ENCODE assay signal across 16 cellular contexts in the genomic region with DNA sequence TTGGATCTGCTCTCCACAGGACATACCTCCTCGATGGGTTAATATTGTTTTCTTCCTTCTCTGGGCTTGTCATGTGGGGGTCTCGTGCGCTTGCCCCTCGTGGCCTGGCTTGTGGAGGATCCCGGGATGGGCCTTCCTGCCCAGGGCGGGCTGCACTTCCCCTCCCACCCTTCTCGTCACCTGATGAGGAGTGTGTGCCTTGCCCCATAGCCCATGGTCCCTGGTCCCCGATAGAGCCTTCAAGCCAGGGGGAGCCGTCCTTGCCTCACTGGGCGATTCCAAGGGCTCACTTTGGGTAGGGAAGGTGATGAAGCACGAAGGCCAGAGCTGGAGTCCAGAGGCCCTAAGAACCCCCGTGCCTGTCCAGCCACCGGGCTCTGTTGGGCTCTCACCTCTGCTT. TPM values are rescaled to one million over a fixed set of nuclear protein-coding genes. Genes with fewer than 3 reads are reported as not detected.
DNase-seq lines count a peak whose midpoint lies in the region; ATAC-seq and TF ChIP-seq lines count a peak whose summit lies in the region.
"Had no signal": no experiment of that assay in that cellular context is flagged by ENCODE, and none has a peak within 500 bp of the region (broad histone marks: within the 10 kb centered on the region; RNA-seq: fewer than 3 reads in every experiment).

No MANE protein-coding gene starts in this region.

- no peak for TF ChIP-seq POLR2A in gastroesophageal sphincter (IDR thresholded peaks at IDR 0.05)

- H3K9me3 ChIP-seq in gastroesophageal sphincter = no peaks in the 10 kb centered on the region

- TF ChIP-seq CTCF in gastroesophageal sphincter (IDR thresholded peaks at IDR 0.05) = no peak

- peak overlapping the region in 3 of 4 donors; percentile 64 to 76 (median 73) for H3K27ac ChIP-seq in gastroesophageal sphincter
- H3K27ac ChIP-seq in substantia nigra (ENCODE audit: low read depth, low read length, poor library complexity, severe bottlenecking) = no peak overlapping the region

- intact Hi-C loops in Right ventricle myocardium inferior (cut with DNase I) = no loop called here
- intact Hi-C loops in cardiac septum (cut with DNase I) = no loop called here
- intact Hi-C loops in posterior vena cava (cut with DNase I) = no loop called here

- H3K36me3 ChIP-seq in gastroesophageal sphincter = peaks cover 0 to 100% of the 10 kb centered on the region in 2 donors

- H3K4me1 ChIP-seq in gastroesophageal sphincter = peaks cover 0 to 28% (median 10%) of the 10 kb centered on the region in 3 donors

- ATAC-seq in Right ventricle myocardium inferior (peak; percentile 1), gastroesophageal sphincter (no peak), GM19035 (IDR thresholded peaks at IDR 0.05; ENCODE audit: unreplicated experiment) (no peak), HG03097 (IDR thresholded peaks at IDR 0.05; ENCODE audit: low FRiP score, unreplicated experiment) (no peak)
- ATAC-seq: GM12878 had no signal

- TF ChIP-seq EP300 in gastroesophageal sphincter (IDR thresholded peaks at IDR 0.05) = no peak

- H3K27me3 ChIP-seq in gastroesophageal sphincter = no peaks in the 10 kb centered on the region

- no peak for DNase-seq in Right ventricle myocardium inferior (ENCODE audit: missing footprints)
- no peak for DNase-seq in cardiac septum (ENCODE audit: low spot score)
- peak; percentile 62 for DNase-seq in posterior vena cava (ENCODE audit: low spot score)
- DNase-seq in substantia nigra (lab: John Stamatoyannopoulos, UW) = no peak
- no peak for DNase-seq in NCI-H748 treated with DMSO at 0.1 percent for 48 hours (lab: John Stamatoyannopoulos, UW)
- DNase-seq: ACHN; activated CD4-positive, alpha-beta T cell treated with anti-CD3 and anti-CD28 coated beads, Interleukin-2, amount 50 U/mL, for 48 hours; activated effector memory CD4-positive, alpha-beta T cell treated with Interleukin-2 at 50 U/mL for 16 hours; CD8-positive, alpha-beta memory T cell; MV-4-11; NCI-H82; T-helper 9 cell had no signal

- WGBS in gastroesophageal sphincter (ENCODE audit: low coverage in 1 of 2), 2 donors = 54% methylated on average over 6 of the region's 13 CpGs; no CpG with 5 or more reads in 1 of the 2 donors

- no peak overlapping the region for H3K4me3 ChIP-seq in gastroesophageal sphincter
- H3K4me3 ChIP-seq: GM12878 had no signal

RNA-seq across cellular contexts. Expression of a gene that starts 28.7 kb away (rescaled TPM):
- total RNA-seq in Right ventricle myocardium inferior (40.1 TPM), cardiac septum (29.6 TPM), gastroesophageal sphincter (10 to 100 TPM; 28.3 to 47.0 (median 37.7) TPM), posterior vena cava (10 to 100 TPM; 18.1 to 19.4 TPM)
